ENCODE assay signal across 22 cellular contexts in the genomic region with DNA sequence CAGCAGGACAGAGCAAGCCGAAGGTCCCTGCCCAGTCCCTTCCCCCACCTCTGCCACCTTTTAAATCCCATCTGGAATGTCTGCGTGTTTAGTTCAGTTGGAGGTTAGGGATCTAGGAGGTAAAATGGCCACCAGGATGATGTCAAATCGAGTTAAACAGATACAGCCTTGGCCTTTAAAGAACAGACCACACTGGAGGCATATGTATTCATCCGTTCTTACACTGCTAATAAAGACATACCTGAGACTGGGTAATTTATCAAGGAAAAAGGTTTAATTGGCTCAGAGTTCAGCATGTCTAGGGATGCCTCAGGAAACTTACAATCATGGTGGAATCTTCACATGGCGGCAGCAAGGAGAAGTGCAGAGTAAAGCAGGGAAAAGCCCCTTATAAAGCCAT.
DNase-seq lines count a peak whose midpoint lies in the region; ATAC-seq lines count a peak whose summit lies in the region.
"Had no signal": no experiment of that assay in that cellular context is flagged by ENCODE, and none has a peak within 500 bp of the region (broad histone marks: within the 10 kb centered on the region; RNA-seq: fewer than 3 reads in every experiment).

No MANE protein-coding gene starts in this region.

- H3K4me1 Mint-ChIP-seq in activated T-cell treated with anti-CD3 and anti-CD28 coated beads, Interleukin-2, amount 50 U/mL, for 24 hours (ENCODE audit: low read depth) = peaks cover 83% of the 10 kb centered on the region
- H3K4me1 Mint-ChIP-seq in T-cell = peaks cover 82 to 90% (median 83%) of the 10 kb centered on the region in 3 donors
- peaks cover 79% of the 10 kb centered on the region for H3K4me1 Mint-ChIP-seq in activated naive CD8-positive, alpha-beta T cell treated with anti-CD3 and anti-CD28 coated beads, Interleukin-2, amount 50 U/mL, for 24 hours
- H3K4me1 Mint-ChIP-seq: B cell had no signal

- no peaks in the 10 kb centered on the region for H3K27me3 Mint-ChIP-seq in activated T-cell treated with anti-CD3 and anti-CD28 coated beads, Interleukin-2, amount 50 U/mL, for 24 hours
- H3K27me3 Mint-ChIP-seq in T-cell = no peaks in the 10 kb centered on the region
- no peaks in the 10 kb centered on the region for H3K27me3 Mint-ChIP-seq in activated naive CD8-positive, alpha-beta T cell treated with anti-CD3 and anti-CD28 coated beads, Interleukin-2, amount 50 U/mL, for 24 hours

- DNase-seq in activated T-cell treated with anti-CD3 and anti-CD28 coated beads, Interleukin-2, amount 50 U/mL, for 24 hours = no peak
- DNase-seq in activated T-cell treated with anti-CD3 and anti-CD28 coated beads for 4 hours (no peak), T-cell (no peak), globus pallidus (ENCODE audit: low spot score) (no peak), NCI-H1105 (lab: John Stamatoyannopoulos, UW) (no peak)
- DNase-seq in activated naive CD8-positive, alpha-beta T cell treated with anti-CD3 and anti-CD28 coated beads, Interleukin-2, amount 50 U/mL, for 24 hours = no peak
- DNase-seq in stimulated activated naive CD8-positive, alpha-beta T cell treated with anti-CD3 and anti-CD28 coated beads, Interleukin-15, Interleukin-2, amounts not matched to agents 100 U/mL and 50 U/mL, for 24 hours = no peak
- DNase-seq: amniotic stem cell, COR-L47, GDM1, HCEC 1CT, head of caudate nucleus, midbrain, natural killer cell, NCI-H2029 treated with DMSO at 0.1 percent for 48 hours, NCI-H526, ovary, SHP77 had no signal

- peak overlapping the region; percentile 84 for H3K27ac Mint-ChIP-seq in activated T-cell treated with anti-CD3 and anti-CD28 coated beads, Interleukin-2, amount 50 U/mL, for 24 hours
- peak overlapping the region; percentile 25 to 81 for H3K27ac Mint-ChIP-seq in T-cell
- H3K27ac Mint-ChIP-seq in activated naive CD8-positive, alpha-beta T cell treated with anti-CD3 and anti-CD28 coated beads, Interleukin-2, amount 50 U/mL, for 24 hours = peak overlapping the region; percentile 79
- H3K27ac Mint-ChIP-seq: B cell, type B pancreatic cell had no signal

- H3K9me3 Mint-ChIP-seq in activated T-cell treated with anti-CD3 and anti-CD28 coated beads, Interleukin-2, amount 50 U/mL, for 24 hours = no peaks in the 10 kb centered on the region
- H3K9me3 Mint-ChIP-seq in T-cell = peaks cover 0 to 3% (median 0%) of the 10 kb centered on the region in 3 donors
- no peaks in the 10 kb centered on the region for H3K9me3 Mint-ChIP-seq in activated naive CD8-positive, alpha-beta T cell treated with anti-CD3 and anti-CD28 coated beads, Interleukin-2, amount 50 U/mL, for 24 hours
- H3K9me3 Mint-ChIP-seq: natural killer cell had no signal

- POLR2A ChIA-PET in T-cell (lab: Charles Lee) = interaction anchor here in 1 of 2 donors (1.1 kb wide), 1 partner anchor 540 kb away, joined by 4 read pairs; no protein-coding TSS in a partner anchor

- ATAC-seq in T-cell (replicated peaks in 1 of 4) (no peak), HG03196 (IDR thresholded peaks at IDR 0.05; ENCODE audit: unreplicated experiment) (no peak)
- ATAC-seq in activated naive CD8-positive, alpha-beta T cell treated with anti-CD3 and anti-CD28 coated beads, Interleukin-2, amount 50 U/mL, for 24 hours = peak; percentile 51
- ATAC-seq in stimulated activated naive CD8-positive, alpha-beta T cell treated with anti-CD3 and anti-CD28 coated beads, Interleukin-15, Interleukin-2, amounts not matched to agents 100 U/mL and 50 U/mL, for 24 hours = peak; percentile 35
- ATAC-seq: Panc1 had no signal

- CTCF ChIA-PET in T-cell (lab: Charles Lee) = no interaction called here

- H3K36me3 Mint-ChIP-seq in activated T-cell treated with anti-CD3 and anti-CD28 coated beads, Interleukin-2, amount 50 U/mL, for 24 hours (ENCODE audit: low read depth) = peaks cover 55% of the 10 kb centered on the region
- H3K36me3 Mint-ChIP-seq in T-cell = peaks cover 24% of the 10 kb centered on the region
- H3K36me3 Mint-ChIP-seq in activated naive CD8-positive, alpha-beta T cell treated with anti-CD3 and anti-CD28 coated beads, Interleukin-2, amount 50 U/mL, for 24 hours (ENCODE audit: low read depth) = peaks cover 48% of the 10 kb centered on the region
- H3K36me3 Mint-ChIP-seq: natural killer cell, type B pancreatic cell had no signal

- peak overlapping the region; percentile 37 for H3K4me3 Mint-ChIP-seq in activated T-cell treated with anti-CD3 and anti-CD28 coated beads, Interleukin-2, amount 50 U/mL, for 24 hours
- peak overlapping the region; percentile 2 to 56 (median 37) for H3K4me3 Mint-ChIP-seq in T-cell
- H3K4me3 Mint-ChIP-seq in activated naive CD8-positive, alpha-beta T cell treated with anti-CD3 and anti-CD28 coated beads, Interleukin-2, amount 50 U/mL, for 24 hours = peak overlapping the region; percentile 35
- H3K4me3 Mint-ChIP-seq: B cell, type B pancreatic cell had no signal

Comparison
In these comparisons a context has a peak if more than half of its experiments do, and no peak if none do; other contexts are left out.
1. ATAC-seq: peak in activated naive CD8-positive, alpha-beta T cell treated with anti-CD3 and anti-CD28 coated beads, Interleukin-2, amount 50 U/mL, for 24 hours (single experiment) and stimulated activated naive CD8-positive, alpha-beta T cell treated with anti-CD3 and anti-CD28 coated beads, Interleukin-15, Interleukin-2, amounts not matched to agents 100 U/mL and 50 U/mL, for 24 hours (single experiment); none in T-cell (0 of 4) and HG03196 (single experiment).
2. Peak in every context shown above with its lines, with median percentiles within 50 percentile points of each other: H3K27ac Mint-ChIP-seq and H3K4me3 Mint-ChIP-seq.